Comparison of ENCODE assay signal across 8 cellular contexts in genomic region chr7:34748244-34749039, GRCh38.
DNase-seq lines count a peak whose midpoint lies in the region; ATAC-seq and TF ChIP-seq lines count a peak whose summit lies in the region.

No MANE protein-coding gene starts in this region.

- no peaks in the 10 kb centered on the region for H3K4me1 Mint-ChIP-seq in T-helper 2 cell treated with Interferon-gamma antibody and Interleukin-4, amounts not matched to agents 5 μg/mL and 100 μg/mL, for 36 hours (ENCODE audit: low read depth)

- no peaks in the 10 kb centered on the region for H3K9me3 Mint-ChIP-seq in T-helper 2 cell treated with Interferon-gamma antibody and Interleukin-4, amounts not matched to agents 5 μg/mL and 100 μg/mL, for 36 hours

- H3K4me3 ChIP-seq in HFF-Myc (replicated peaks; ENCODE audit: low read depth, low read length) (no peak overlapping the region), PC-9 (peak overlapping the region; percentile 4; the same call in 1 of the 2 replicates)

- no peaks in the 10 kb centered on the region for H3K27me3 ChIP-seq in PC-9 (ENCODE audit: insufficient read depth, low read depth)
- H3K27me3 ChIP-seq in foreskin keratinocyte, result no peaks in the 10 kb centered on the region

- peaks cover 21% of the 10 kb centered on the region for H3F3A ChIP-seq in PC-9 (ENCODE audit: insufficient read depth, low read depth)

- H3K27ac ChIP-seq in PC-9, result peak overlapping the region; percentile 63
- no peak overlapping the region for H3K27ac ChIP-seq in foreskin keratinocyte

- DNase-seq in HFF-Myc (ENCODE audit: extremely low read depth, low read depth) (peak; percentile 79), PC-9 (peak; percentile 95 to 99), foreskin keratinocyte (peak in 1 of 2 donors; percentile 26), smooth muscle cell of the brain vasculature (ENCODE audit: low read depth, low spot score) (peak; percentile 20), GM13977 (ENCODE audit: low spot score) (no peak)
- no peak for DNase-seq in T-helper 2 cell treated with Interferon-gamma antibody and Interleukin-4, amounts not matched to agents 5 μg/mL and 100 μg/mL, for 36 hours (ENCODE audit: low spot score)

- TF ChIP-seq CTCF in HFF-Myc (IDR thresholded peaks at IDR 0.05; ENCODE audit: low read depth, low read length, missing control alignments) (no peak), PC-9 (conservative IDR thresholded peaks at IDR 0.05) (peak; percentile 44; the same call in 1 of the 2 replicates), foreskin keratinocyte (conservative IDR thresholded peaks at IDR 0.05) (no peak), GM13977 (IDR thresholded peaks at IDR 0.05; ENCODE audit: extremely low read depth, insufficient read depth, missing control alignments) (no peak)

- no TSS peak for BruUV-seq in PC-9 (replicated peaks; lab: Mats Ljungman, UMichigan)

- H4K20me1 ChIP-seq in PC-9 (ENCODE audit: insufficient read depth), result no peaks in the 10 kb centered on the region

- H3K4me2 ChIP-seq in PC-9, result peak overlapping the region; percentile 67

- H3K9me3 ChIP-seq in PC-9 (ENCODE audit: insufficient read depth, low read depth), result 0 out of 2 replicates have a peak, but pooled peaks cover 5% of the 10 kb centered on the region

- ATAC-seq in foreskin keratinocyte (peak; percentile 58), HG03108 (IDR thresholded peaks at IDR 0.05; ENCODE audit: unreplicated experiment) (no peak), HG03378 (IDR thresholded peaks at IDR 0.05; ENCODE audit: unreplicated experiment) (no peak)

- peak overlapping the region; percentile 1; the same call in 1 of the 2 replicates for H2AFZ ChIP-seq in PC-9

- no peaks in the 10 kb centered on the region; the same call in 1 of the 2 replicates for H3K9me2 ChIP-seq in PC-9 (ENCODE audit: insufficient read depth)

- CTCF ChIA-PET in PC-9 (lab: Charles Lee), result interaction anchor here (0.6 to 1.1 kb wide), 2 partner anchors 76 to 337 kb away, joined by 3 to 4 read pairs; no protein-coding TSS in a partner anchor

- POLR2A ChIA-PET in PC-9 (lab: Charles Lee; ENCODE audit: unreplicated experiment), result interaction anchor here (0.5 kb wide), 1 partner anchor 15 kb away, joined by 3 read pairs; no protein-coding TSS in a partner anchor

- H3K27me3 Mint-ChIP-seq in T-helper 2 cell treated with Interferon-gamma antibody and Interleukin-4, amounts not matched to agents 5 μg/mL and 100 μg/mL, for 36 hours (ENCODE audit: low read depth), result no peaks in the 10 kb centered on the region

- in situ Hi-C loops in GM13977 (cut with MboI; ENCODE audit: low pct_unique_long_range_greater_than_20kb, low sequenced_read_pairs, unreplicated experiment), result no loop called here

- H3K36me3 ChIP-seq in PC-9 (ENCODE audit: low read depth), result no peaks in the 10 kb centered on the region

- no peaks in the 10 kb centered on the region for H3K36me3 Mint-ChIP-seq in T-helper 2 cell treated with Interferon-gamma antibody and Interleukin-4, amounts not matched to agents 5 μg/mL and 100 μg/mL, for 36 hours (ENCODE audit: low read depth)

- no peaks in the 10 kb centered on the region for H3K79me2 ChIP-seq in PC-9 (ENCODE audit: low read depth)

- H3K27ac Mint-ChIP-seq in T-helper 2 cell treated with Interferon-gamma antibody and Interleukin-4, amounts not matched to agents 5 μg/mL and 100 μg/mL, for 36 hours, result no peak overlapping the region

- intact Hi-C loops in PC-9 (cut with micrococcal nuclease; ENCODE audit: unreplicated experiment), result loop anchor here (2.0 to 5.0 kb wide), 3 partner anchors 179 to 426 kb away; partner anchors contain the start of gene DPY19L1

- H3K4me3 Mint-ChIP-seq in T-helper 2 cell treated with Interferon-gamma antibody and Interleukin-4, amounts not matched to agents 5 μg/mL and 100 μg/mL, for 36 hours, result no peak overlapping the region

- H3K4me1 ChIP-seq in PC-9 (replicated peaks; ENCODE audit: insufficient read depth) (peaks cover 29% of the 10 kb centered on the region), foreskin keratinocyte (no peaks in the 10 kb centered on the region)

Comparison
In these comparisons a context has a peak if more than half of its experiments do, and no peak if none do; other contexts are left out.
1. DNase-seq: peak in HFF-Myc (single experiment), PC-9 (2 of 2) and smooth muscle cell of the brain vasculature (single experiment); none in T-helper 2 cell treated with Interferon-gamma antibody and Interleukin-4, amounts not matched to agents 5 μg/mL and 100 μg/mL, for 36 hours (single experiment) and GM13977 (single experiment).